ENCODE assay signal across 8 cellular contexts in genomic region chr6:16338577-16339262, GRCh38.
DNase-seq lines count a peak whose midpoint lies in the region; ATAC-seq and TF ChIP-seq lines count a peak whose summit lies in the region.

No MANE protein-coding gene starts in this region.

- BruUV-seq in Calu3 (replicated peaks; lab: Mats Ljungman, UMichigan) = no TSS peak

- H3K27ac Mint-ChIP-seq in Calu3 (ENCODE audit: unreplicated experiment) (no peak overlapping the region), chondrocyte (ENCODE audit: unreplicated experiment) (peak overlapping the region; percentile 92), memory B cell (no peak overlapping the region)

- no peaks in the 10 kb centered on the region for H3K27me3 Mint-ChIP-seq in Calu3 (ENCODE audit: unreplicated experiment)
- no peaks in the 10 kb centered on the region for H3K27me3 Mint-ChIP-seq in chondrocyte (ENCODE audit: low read depth)
- no peaks in the 10 kb centered on the region for H3K27me3 Mint-ChIP-seq in memory B cell

- H3K36me3 Mint-ChIP-seq in Calu3 (ENCODE audit: insufficient read depth, unreplicated experiment) = no peaks in the 10 kb centered on the region
- peaks cover 2% of the 10 kb centered on the region for H3K36me3 Mint-ChIP-seq in chondrocyte (ENCODE audit: low read depth)
- H3K36me3 Mint-ChIP-seq in memory B cell = peaks cover 2% of the 10 kb centered on the region

- H3K4me3 Mint-ChIP-seq in Calu3 (ENCODE audit: low read depth, unreplicated experiment) (no peak overlapping the region), chondrocyte (ENCODE audit: unreplicated experiment) (peak overlapping the region; percentile 7), memory B cell (no peak overlapping the region)

- no peak for TF ChIP-seq CTCF in Calu3 (IDR thresholded peaks at IDR 0.05; ENCODE audit: unreplicated experiment)
- peak; percentile 86 for TF ChIP-seq CTCF in chondrocyte (IDR thresholded peaks at IDR 0.05)

- peak; percentile 29 for ATAC-seq in memory B cell (ENCODE audit: low read depth)
- ATAC-seq in HG02571 (IDR thresholded peaks at IDR 0.05; ENCODE audit: unreplicated experiment) = no peak
- no peak for ATAC-seq in GM21423 (IDR thresholded peaks at IDR 0.05; ENCODE audit: unreplicated experiment)

- CTCF ChIA-PET in Calu3 (lab: Charles Lee) = no interaction called here

- intact Hi-C loops in Calu3 (cut with micrococcal nuclease; ENCODE audit: unreplicated experiment) = loop anchor here (10.0 kb wide), 1 partner anchor 176 kb away; no protein-coding TSS in a partner anchor

- H3K4me1 Mint-ChIP-seq in Calu3 (ENCODE audit: low read depth, unreplicated experiment) = no peaks in the 10 kb centered on the region
- peaks cover 69% of the 10 kb centered on the region for H3K4me1 Mint-ChIP-seq in chondrocyte (ENCODE audit: low read depth)
- peaks cover 13% of the 10 kb centered on the region for H3K4me1 Mint-ChIP-seq in memory B cell

- DNase-seq in Calu3 (peak; percentile 9), NAMALWA (ENCODE audit: low spot score) (peak; percentile 27), chondrocyte (ENCODE audit: low spot score) (peak; percentile 96), memory B cell (ENCODE audit: low spot score in 2 of 2) (no peak), activated T-cell treated with anti-CD3 and anti-CD28 coated beads for 4 hours (no peak)
- DNase-seq in stimulated activated naive CD4-positive, alpha-beta T cell (lab: John Stamatoyannopoulos, UW) = no peak

- H3K9me3 Mint-ChIP-seq in Calu3 (ENCODE audit: low read depth, unreplicated experiment) (no peaks in the 10 kb centered on the region), chondrocyte (ENCODE audit: low read depth) (peaks cover 3% of the 10 kb centered on the region), memory B cell (no peaks in the 10 kb centered on the region)

Comparison
In these comparisons a context has a peak if more than half of its experiments do, and no peak if none do; other contexts are left out.
1. DNase-seq: peak in Calu3 (single experiment), NAMALWA (single experiment) and chondrocyte (single experiment); none in memory B cell (0 of 2), stimulated activated naive CD4-positive, alpha-beta T cell (0 of 6) and activated T-cell treated with anti-CD3 and anti-CD28 coated beads for 4 hours (single experiment).